ENCODE assay signal across 25 cellular contexts in the genomic region with DNA sequence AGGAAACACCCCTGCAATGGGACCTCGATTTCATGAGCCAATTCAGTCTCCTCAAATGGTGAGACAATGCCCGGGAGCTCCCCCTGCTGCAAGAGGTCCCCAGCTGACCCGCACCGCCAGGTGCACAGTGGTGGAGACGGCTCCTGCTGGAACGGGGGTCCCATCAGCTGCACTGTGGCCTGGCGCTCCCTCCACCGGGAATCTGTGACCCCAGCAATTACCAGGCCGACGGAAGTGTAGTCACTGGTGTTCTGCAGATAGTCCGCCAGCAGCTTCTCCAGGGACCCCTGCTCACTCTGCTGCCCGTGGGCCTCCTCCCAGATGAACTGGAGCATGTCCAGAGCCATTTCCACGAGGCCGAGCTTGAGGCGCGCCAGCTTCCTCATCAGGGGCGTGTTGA.
DNase-seq lines count a peak whose midpoint lies in the region; ATAC-seq and TF ChIP-seq lines count a peak whose summit lies in the region.
"Had no signal": no experiment of that assay in that cellular context is flagged by ENCODE, and none has a peak within 500 bp of the region (broad histone marks: within the 10 kb centered on the region; RNA-seq: fewer than 3 reads in every experiment).

No MANE protein-coding gene starts in this region.

- H4K20me1 ChIP-seq in BLaER1 treated with 17β-estradiol and CSF1 and Interleukin-3, amounts not matched to agents 10 nM and 100 nM, result no peaks in the 10 kb centered on the region

- 77 to 91% (median 89%) methylated on average over 6 to 17 of the region's 17 CpGs for WGBS in spleen, 5 donors

- peaks cover 0 to 7% (median 0%) of the 10 kb centered on the region in 11 experiments; a peak in 6 of 22 replicates for H3K9me3 ChIP-seq in BLaER1 treated with 17β-estradiol and CSF1 and Interleukin-3, amounts not matched to agents 10 nM and 100 nM (replicated peaks in 1 of 11)
- peaks cover 0 to 6% (median 4%) of the 10 kb centered on the region in 8 donors for H3K9me3 ChIP-seq in spleen
- H3K9me3 ChIP-seq: vagina had no signal

- intact Hi-C loops in spleen (cut with DNase I; ENCODE audit: low total_unique reads), result no loop called here

- peaks cover 0 to 33% (median 0%) of the 10 kb centered on the region in 11 experiments; a peak in 5 of 22 replicates for H3K27me3 ChIP-seq in BLaER1 treated with 17β-estradiol and CSF1 and Interleukin-3, amounts not matched to agents 10 nM and 100 nM
- H3K27me3 ChIP-seq in spleen (replicated peaks in 1 of 7), result peaks cover 0 to 43% (median 13%) of the 10 kb centered on the region in 7 donors
- H3K27me3 ChIP-seq: vagina had no signal

- H3K4me2 ChIP-seq in BLaER1 treated with 17β-estradiol and CSF1 and Interleukin-3, amounts not matched to agents 10 nM and 100 nM, result peak overlapping the region in 9 of 11 experiments; percentile 75 to 92 (median 87); a peak in 17 of 22 replicates

- H3K4me1 ChIP-seq in BLaER1 treated with 17β-estradiol and CSF1 and Interleukin-3, amounts not matched to agents 10 nM and 100 nM, result peaks cover 35 to 57% (median 56%) of the 10 kb centered on the region in 10 experiments
- H3K4me1 ChIP-seq in spleen, result peaks cover 0 to 21% (median 0%) of the 10 kb centered on the region in 6 donors
- H3K4me1 ChIP-seq: breast epithelium, vagina had no signal

- H3K4me3 ChIP-seq in BLaER1 treated with 17β-estradiol and CSF1 and Interleukin-3, amounts not matched to agents 10 nM and 100 nM, result no peak overlapping the region
- H3K4me3 ChIP-seq in NB4 (ENCODE audit: low read depth, low read length), result no peak overlapping the region
- H3K4me3 ChIP-seq in spleen, result no peak overlapping the region
- H3K4me3 ChIP-seq: breast epithelium, skin epidermis, vagina had no signal

- no peaks in the 10 kb centered on the region for H3K36me3 ChIP-seq in BLaER1 treated with 17β-estradiol and CSF1 and Interleukin-3, amounts not matched to agents 10 nM and 100 nM
- H3K36me3 ChIP-seq in spleen, result no peaks in the 10 kb centered on the region
- H3K36me3 ChIP-seq: breast epithelium, vagina had no signal

- no peak overlapping the region for H3K27ac ChIP-seq in BLaER1 treated with 17β-estradiol and CSF1 and Interleukin-3, amounts not matched to agents 10 nM and 100 nM
- H3K27ac ChIP-seq in spleen, result no peak overlapping the region
- H3K27ac ChIP-seq: breast epithelium, C4-2B, HL-60, skin epidermis, vagina had no signal

- DNase-seq in NB4 (ENCODE audit: low read depth), result no peak
- peak; percentile 50 for DNase-seq in islet precursor cell
- DNase-seq in spleen, result peak; percentile 54
- no peak for DNase-seq in NCI-H510A (lab: John Stamatoyannopoulos, UW)
- no peak for DNase-seq in central memory CD4-positive, alpha-beta T cell
- DNase-seq: activated B cell treated with CpG ODN at 0.5 μM for 24 hours; activated CD4-positive, alpha-beta memory T cell treated with anti-CD3 and anti-CD28 coated beads for 36 hours; activated gamma-delta T cell treated with Interleukin-2 at 50 U/mL for 16 hours; activated T-cell treated with anti-CD3 and anti-CD28 coated beads, Interleukin-2, amount 50 U/mL, for 1 hour; kidney; mammary epithelial cell; NCI-H1105; NCI-H2029 treated with DMSO at 0.1 percent for 48 hours; NCI-H446; OCI-M1; SHP77; T-helper 9 cell had no signal

- no peak for TF ChIP-seq POLR2A in NB4 (IDR thresholded peaks at IDR 0.05; ENCODE audit: extremely low read depth, insufficient read length)
- no peak for TF ChIP-seq POLR2A in spleen (IDR thresholded peaks at IDR 0.05)

- ATAC-seq in HG03439 (IDR thresholded peaks at IDR 0.05; ENCODE audit: unreplicated experiment), result no peak
- no peak for ATAC-seq in GM18861 (IDR thresholded peaks at IDR 0.05; ENCODE audit: unreplicated experiment)

- H3K9ac ChIP-seq in BLaER1 treated with 17β-estradiol and CSF1 and Interleukin-3, amounts not matched to agents 10 nM and 100 nM, result no peak overlapping the region

- TF ChIP-seq CTCF in NB4 (IDR thresholded peaks at IDR 0.05; ENCODE audit: low read depth, low read length), result peak; percentile 12
- no peak for TF ChIP-seq CTCF in spleen (IDR thresholded peaks at IDR 0.05 in 8 of 11, conservative IDR thresholded peaks at IDR 0.05 in 3 of 11)

Comparison
In these comparisons a context has a peak if more than half of its experiments do, and no peak if none do; other contexts are left out.
1. DNase-seq: peak in islet precursor cell (single experiment) and spleen (single experiment); none in NB4 (single experiment), NCI-H510A (single experiment) and central memory CD4-positive, alpha-beta T cell (single experiment).